Comparison of ENCODE assay signal across 16 cellular contexts in the genomic region with DNA sequence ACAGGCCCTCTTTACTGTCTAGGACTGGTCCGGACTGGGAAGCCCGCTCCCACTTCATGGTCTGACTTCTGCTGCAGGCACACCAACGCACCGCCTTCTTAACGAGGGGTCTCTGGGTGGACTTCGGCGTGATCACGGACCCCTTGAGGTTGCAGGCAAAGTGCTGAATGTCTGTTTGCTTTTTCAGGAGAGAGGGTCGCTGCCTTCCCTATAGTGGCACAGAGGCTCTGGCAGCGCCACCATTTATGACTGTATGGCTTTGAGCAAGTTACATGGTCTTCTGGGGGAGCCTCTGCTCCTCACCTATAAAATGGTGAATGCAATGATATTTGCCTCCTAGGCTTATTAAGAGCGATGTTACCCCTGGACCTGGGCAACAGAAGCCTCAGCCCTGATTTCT. TPM values are rescaled to one million over a fixed set of nuclear protein-coding genes. Genes with fewer than 3 reads are reported as not detected.
DNase-seq lines count a peak whose midpoint lies in the region; ATAC-seq and TF ChIP-seq lines count a peak whose summit lies in the region.
"Had no signal": no experiment of that assay in that cellular context is flagged by ENCODE, and none has a peak within 500 bp of the region (broad histone marks: within the 10 kb centered on the region; RNA-seq: fewer than 3 reads in every experiment).

No MANE protein-coding gene starts in this region.

- H3K4me1 Mint-ChIP-seq in activated CD4-positive, alpha-beta T cell treated with anti-CD3 and anti-CD28 coated beads for 36 hours = peaks cover 6% of the 10 kb centered on the region
- H3K4me1 Mint-ChIP-seq in activated naive CD8-positive, alpha-beta T cell treated with anti-CD3 and anti-CD28 coated beads, Interleukin-2, amount 50 U/mL, for 24 hours = peaks cover 11% of the 10 kb centered on the region
- H3K4me1 Mint-ChIP-seq in nephron = peaks cover 22% of the 10 kb centered on the region

- peaks cover 95% of the 10 kb centered on the region for H3K27me3 ChIP-seq in H7 (ENCODE audit: control insufficient read depth, insufficient read depth, low read length)
- H3K27me3 ChIP-seq in adrenal gland = peaks cover 29% of the 10 kb centered on the region
- H3K27me3 ChIP-seq in right cardiac atrium (ENCODE audit: control insufficient read depth, insufficient read depth) = no peaks in the 10 kb centered on the region

- no peaks in the 10 kb centered on the region for H3K36me3 Mint-ChIP-seq in activated CD4-positive, alpha-beta T cell treated with anti-CD3 and anti-CD28 coated beads for 36 hours (ENCODE audit: low read depth)
- no peaks in the 10 kb centered on the region for H3K36me3 Mint-ChIP-seq in activated naive CD8-positive, alpha-beta T cell treated with anti-CD3 and anti-CD28 coated beads, Interleukin-2, amount 50 U/mL, for 24 hours (ENCODE audit: low read depth)
- no peaks in the 10 kb centered on the region for H3K36me3 Mint-ChIP-seq in nephron (ENCODE audit: low read depth)
- H3K36me3 Mint-ChIP-seq: activated CD8-positive, alpha-beta memory T cell treated with anti-CD3 and anti-CD28 coated beads, Interleukin-2, amount 10 ng/mL, durations not matched to agents 7 days and 5 days had no signal

- 77 to 83% (median 78%) methylated on average over 6 to 11 of the region's 11 CpGs for WGBS in adrenal gland, 4 donors
- 91% methylated on average over 11 of the region's 11 CpGs for WGBS in right cardiac atrium

- H3K9me3 ChIP-seq in adrenal gland (replicated peaks in 1 of 3) (no peaks in the 10 kb centered on the region), right cardiac atrium (ENCODE audit: control insufficient read depth, low read length) (no peaks in the 10 kb centered on the region)
- H3K9me3 ChIP-seq: left lung, stomach had no signal

- H3K4me3 ChIP-seq in H7 (ENCODE audit: insufficient read depth, low read depth, low read length) (peak overlapping the region; percentile 57; the same call in 1 of the 2 replicates), adrenal gland (no peak overlapping the region), right cardiac atrium (ENCODE audit: low read length) (no peak overlapping the region)
- H3K4me3 ChIP-seq: PC-9 had no signal

- no peak for ATAC-seq in activated CD4-positive, alpha-beta T cell treated with anti-CD3 and anti-CD28 coated beads for 36 hours
- ATAC-seq in activated naive CD8-positive, alpha-beta T cell treated with anti-CD3 and anti-CD28 coated beads, Interleukin-2, amount 50 U/mL, for 24 hours = no peak
- ATAC-seq in right cardiac atrium = no peak
- ATAC-seq: activated CD8-positive, alpha-beta memory T cell treated with anti-CD3 and anti-CD28 coated beads, Interleukin-2, amount 10 ng/mL, durations not matched to agents 7 days and 5 days had no signal

- peaks cover 56% of the 10 kb centered on the region for H3K27me3 Mint-ChIP-seq in activated CD4-positive, alpha-beta T cell treated with anti-CD3 and anti-CD28 coated beads for 36 hours
- H3K27me3 Mint-ChIP-seq in activated naive CD8-positive, alpha-beta T cell treated with anti-CD3 and anti-CD28 coated beads, Interleukin-2, amount 50 U/mL, for 24 hours = peaks cover 75% of the 10 kb centered on the region
- H3K27me3 Mint-ChIP-seq in nephron (ENCODE audit: low read depth) = peaks cover 97% of the 10 kb centered on the region

- no peak for DNase-seq in activated CD4-positive, alpha-beta T cell treated with anti-CD3 and anti-CD28 coated beads for 36 hours
- no peak for DNase-seq in activated CD4-positive, alpha-beta T cell treated with anti-CD3 and anti-CD28 coated beads for 1 hour
- DNase-seq in H7 (no peak), adrenal gland (no peak), right cardiac atrium (no peak), foreskin melanocyte (no peak)
- no peak for DNase-seq in activated naive CD8-positive, alpha-beta T cell treated with anti-CD3 and anti-CD28 coated beads, Interleukin-2, amount 50 U/mL, for 24 hours
- DNase-seq: activated CD8-positive, alpha-beta memory T cell treated with anti-CD3 and anti-CD28 coated beads, Interleukin-2, amount 10 ng/mL, durations not matched to agents 7 days and 5 days; amniotic stem cell; C1 segment of cervical spinal cord; foreskin fibroblast; left lung; NCI-H1092; PC-9; stomach had no signal

- H3K4me3 Mint-ChIP-seq in activated CD4-positive, alpha-beta T cell treated with anti-CD3 and anti-CD28 coated beads for 36 hours = peak overlapping the region; percentile 32
- H3K4me3 Mint-ChIP-seq in activated naive CD8-positive, alpha-beta T cell treated with anti-CD3 and anti-CD28 coated beads, Interleukin-2, amount 50 U/mL, for 24 hours = peak overlapping the region; percentile 40
- peak overlapping the region; percentile 80 to 84 (median 82) for H3K4me3 Mint-ChIP-seq in nephron

- POLR2A ChIA-PET in activated CD4-positive, alpha-beta T cell treated with anti-CD3 and anti-CD28 coated beads for 36 hours (lab: Charles Lee) = no interaction called here

- peaks cover 0 to 10% of the 10 kb centered on the region in 2 donors for H3K4me1 ChIP-seq in adrenal gland (replicated peaks in 1 of 2)
- no peaks in the 10 kb centered on the region for H3K4me1 ChIP-seq in right cardiac atrium (ENCODE audit: control insufficient read depth, insufficient read depth, low read length)

- CTCF ChIA-PET in activated CD4-positive, alpha-beta T cell treated with anti-CD3 and anti-CD28 coated beads for 36 hours (lab: Charles Lee) = interaction anchor here (1.1 to 3.8 kb wide), 3 partner anchors 9 to 17 kb away, joined by 3 to 26 read pairs (median 12); no protein-coding TSS in a partner anchor

- TF ChIP-seq CTCF in nephron (IDR thresholded peaks at IDR 0.05; ENCODE audit: unreplicated experiment in 3 of 3) (no peak), adrenal gland (IDR thresholded peaks at IDR 0.05) (no peak)

- no peak overlapping the region for H3K27ac Mint-ChIP-seq in activated CD4-positive, alpha-beta T cell treated with anti-CD3 and anti-CD28 coated beads for 36 hours
- H3K27ac Mint-ChIP-seq in activated naive CD8-positive, alpha-beta T cell treated with anti-CD3 and anti-CD28 coated beads, Interleukin-2, amount 50 U/mL, for 24 hours = no peak overlapping the region
- H3K27ac Mint-ChIP-seq in nephron = no peak overlapping the region
- H3K27ac Mint-ChIP-seq: activated CD8-positive, alpha-beta memory T cell treated with anti-CD3 and anti-CD28 coated beads, Interleukin-2, amount 10 ng/mL, durations not matched to agents 7 days and 5 days had no signal

- H3K27ac ChIP-seq in adrenal gland (no peak overlapping the region), right cardiac atrium (ENCODE audit: low read length) (no peak overlapping the region)
- H3K27ac ChIP-seq: left lung, PC-9, stomach had no signal

- intact Hi-C loops in activated CD4-positive, alpha-beta T cell treated with anti-CD3 and anti-CD28 coated beads for 36 hours (cut with DNase I, micrococcal nuclease) = no loop called here
- intact Hi-C loops in adrenal gland (cut with DNase I) (no loop called here), right cardiac atrium (cut with DNase I) (no loop called here)

- H3K36me3 ChIP-seq in H7 (replicated peaks; ENCODE audit: control insufficient read depth, insufficient read depth, low read length) (no peaks in the 10 kb centered on the region), adrenal gland (replicated peaks in 1 of 2) (no peaks in the 10 kb centered on the region)
- H3K36me3 ChIP-seq: left lung, stomach had no signal

- H3K9me3 Mint-ChIP-seq in activated CD4-positive, alpha-beta T cell treated with anti-CD3 and anti-CD28 coated beads for 36 hours (ENCODE audit: low read depth) = no peaks in the 10 kb centered on the region
- H3K9me3 Mint-ChIP-seq in activated naive CD8-positive, alpha-beta T cell treated with anti-CD3 and anti-CD28 coated beads, Interleukin-2, amount 50 U/mL, for 24 hours = no peaks in the 10 kb centered on the region
- no peaks in the 10 kb centered on the region for H3K9me3 Mint-ChIP-seq in nephron

- no peak for TF ChIP-seq POLR2A in adrenal gland (IDR thresholded peaks at IDR 0.05)

RNA-seq across cellular contexts. Expression of a gene that starts 1.4 kb away (rescaled TPM):
- total RNA-seq in activated CD4-positive, alpha-beta T cell treated with anti-CD3 and anti-CD28 coated beads for 36 hours = under 1 TPM; 0.26 to 0.27 TPM
- total RNA-seq in H7 (2014; rRNA removed; shearing (Covaris generic)) = 0.74 and 1.0 TPM in 2 replicates
- total RNA-seq in adrenal gland = 10 to 100 TPM in 2 of 8 donors, 1 to 10 TPM in 6; 2.9 to 16.9 (median 6.9) TPM
- polyA plus RNA-seq in adrenal gland = 1 to 10 TPM; 1.7 to 5.9 (median 1.8) TPM
- total RNA-seq in right cardiac atrium = 1 to 10 TPM; 2.6 to 7.3 (median 6.0) TPM
- polyA plus RNA-seq in right cardiac atrium = 9.0 TPM
- total RNA-seq: PC-9 had no signal

RNA-seq across cellular contexts. Expression of a gene that starts 22.5 kb away (rescaled TPM):
- not detected for total RNA-seq in activated CD4-positive, alpha-beta T cell treated with anti-CD3 and anti-CD28 coated beads for 36 hours
- total RNA-seq in H7 (2014; rRNA removed; shearing (Covaris generic)) = 0.03 and 0.07 TPM in 2 replicates
- total RNA-seq in adrenal gland (under 1 TPM; 0.09 to 0.96 (median 0.34) TPM), right cardiac atrium (10 to 100 TPM in 1 of 4 donors, 1 to 10 TPM in 3; 2.1 to 11.7 (median 5.5) TPM)
- polyA plus RNA-seq in adrenal gland (under 1 TPM; 0.10 to 0.84 (median 0.40) TPM), right cardiac atrium (4.1 TPM)
- total RNA-seq: activated CD8-positive, alpha-beta memory T cell treated with anti-CD3 and anti-CD28 coated beads, Interleukin-2, amount 10 ng/mL, durations not matched to agents 7 days and 5 days; PC-9 had no signal

Comparison
In these comparisons a context has a peak if more than half of its experiments do, and no peak if none do; other contexts are left out.
1. H3K4me3 Mint-ChIP-seq: peak in every context shown above with its lines; median percentile 82 in nephron; 40 in activated naive CD8-positive, alpha-beta T cell treated with anti-CD3 and anti-CD28 coated beads, Interleukin-2, amount 50 U/mL, for 24 hours; 32 in activated CD4-positive, alpha-beta T cell treated with anti-CD3 and anti-CD28 coated beads for 36 hours.